Comparison of ENCODE assay signal across 14 cellular contexts in genomic region chr12:58819345-58819744, GRCh38.
"Had no signal": no experiment of that assay in that cellular context is flagged by ENCODE, and none has a peak within 500 bp of the region (broad histone marks: within the 10 kb centered on the region; RNA-seq: fewer than 3 reads in every experiment).

No MANE protein-coding gene starts in this region.

- H3K27me3 Mint-ChIP-seq: activated CD4-positive, alpha-beta memory T cell treated with anti-CD3 and anti-CD28 coated beads for 36 hours; activated naive CD8-positive, alpha-beta T cell treated with anti-CD3 and anti-CD28 coated beads for 36 hours; naive thymus-derived CD4-positive, alpha-beta T cell had no signal

- H3K27ac Mint-ChIP-seq: activated CD4-positive, alpha-beta memory T cell treated with anti-CD3 and anti-CD28 coated beads for 36 hours; activated naive CD8-positive, alpha-beta T cell treated with anti-CD3 and anti-CD28 coated beads for 36 hours; naive thymus-derived CD4-positive, alpha-beta T cell had no signal

- H3K9me3 ChIP-seq: lower lobe of right lung, prostate gland, suprapubic skin had no signal

- H3K4me1 Mint-ChIP-seq: activated naive CD8-positive, alpha-beta T cell treated with anti-CD3 and anti-CD28 coated beads for 36 hours; naive thymus-derived CD4-positive, alpha-beta T cell had no signal

- H3K36me3 ChIP-seq: lower lobe of right lung, prostate gland, suprapubic skin had no signal

- DNase-seq: activated CD4-positive, alpha-beta memory T cell treated with anti-CD3 and anti-CD28 coated beads for 36 hours; activated gamma-delta T cell treated with Interleukin-2 at 50 U/mL for 16 hours; activated naive CD8-positive, alpha-beta T cell treated with anti-CD3 and anti-CD28 coated beads for 36 hours; activated T-cell treated with anti-CD3 and anti-CD28 coated beads, Interleukin-2, amount 50 U/mL, for 48 hours; anterior cingulate cortex; kidney; lower lobe of right lung; naive thymus-derived CD4-positive, alpha-beta T cell; occipital lobe; stimulated activated CD4-positive, alpha-beta T cell treated with anti-CD3 and anti-CD28 coated beads, Interleukin-12 subunit alpha, Interleukin-12 subunit beta, amount 100 ng/mL, for 4 hours; stimulated activated naive CD8-positive, alpha-beta T cell treated with anti-CD3 and anti-CD28 coated beads, Interleukin-15, Interleukin-2, amounts not matched to agents 100 U/mL and 50 U/mL, for 24 hours had no signal

- H3K36me3 Mint-ChIP-seq: activated CD4-positive, alpha-beta memory T cell treated with anti-CD3 and anti-CD28 coated beads for 36 hours; activated naive CD8-positive, alpha-beta T cell treated with anti-CD3 and anti-CD28 coated beads for 36 hours; naive thymus-derived CD4-positive, alpha-beta T cell had no signal

- H3K27ac ChIP-seq: lower lobe of right lung, prostate gland, suprapubic skin had no signal

- H3K27me3 ChIP-seq: suprapubic skin had no signal

- ATAC-seq: esophagus mucosa; lower lobe of right lung; naive thymus-derived CD4-positive, alpha-beta T cell; stimulated activated naive CD8-positive, alpha-beta T cell treated with anti-CD3 and anti-CD28 coated beads, Interleukin-15, Interleukin-2, amounts not matched to agents 100 U/mL and 50 U/mL, for 24 hours had no signal

- H3K9me3 Mint-ChIP-seq: activated CD4-positive, alpha-beta memory T cell treated with anti-CD3 and anti-CD28 coated beads for 36 hours; activated naive CD8-positive, alpha-beta T cell treated with anti-CD3 and anti-CD28 coated beads for 36 hours had no signal

- H3K4me1 ChIP-seq: lower lobe of right lung, prostate gland, suprapubic skin had no signal

- H3K4me3 ChIP-seq: lower lobe of right lung, prostate gland, suprapubic skin had no signal

- H3K4me3 Mint-ChIP-seq: activated CD4-positive, alpha-beta memory T cell treated with anti-CD3 and anti-CD28 coated beads for 36 hours; activated naive CD8-positive, alpha-beta T cell treated with anti-CD3 and anti-CD28 coated beads for 36 hours; naive thymus-derived CD4-positive, alpha-beta T cell had no signal
